In the genomic region with DNA sequence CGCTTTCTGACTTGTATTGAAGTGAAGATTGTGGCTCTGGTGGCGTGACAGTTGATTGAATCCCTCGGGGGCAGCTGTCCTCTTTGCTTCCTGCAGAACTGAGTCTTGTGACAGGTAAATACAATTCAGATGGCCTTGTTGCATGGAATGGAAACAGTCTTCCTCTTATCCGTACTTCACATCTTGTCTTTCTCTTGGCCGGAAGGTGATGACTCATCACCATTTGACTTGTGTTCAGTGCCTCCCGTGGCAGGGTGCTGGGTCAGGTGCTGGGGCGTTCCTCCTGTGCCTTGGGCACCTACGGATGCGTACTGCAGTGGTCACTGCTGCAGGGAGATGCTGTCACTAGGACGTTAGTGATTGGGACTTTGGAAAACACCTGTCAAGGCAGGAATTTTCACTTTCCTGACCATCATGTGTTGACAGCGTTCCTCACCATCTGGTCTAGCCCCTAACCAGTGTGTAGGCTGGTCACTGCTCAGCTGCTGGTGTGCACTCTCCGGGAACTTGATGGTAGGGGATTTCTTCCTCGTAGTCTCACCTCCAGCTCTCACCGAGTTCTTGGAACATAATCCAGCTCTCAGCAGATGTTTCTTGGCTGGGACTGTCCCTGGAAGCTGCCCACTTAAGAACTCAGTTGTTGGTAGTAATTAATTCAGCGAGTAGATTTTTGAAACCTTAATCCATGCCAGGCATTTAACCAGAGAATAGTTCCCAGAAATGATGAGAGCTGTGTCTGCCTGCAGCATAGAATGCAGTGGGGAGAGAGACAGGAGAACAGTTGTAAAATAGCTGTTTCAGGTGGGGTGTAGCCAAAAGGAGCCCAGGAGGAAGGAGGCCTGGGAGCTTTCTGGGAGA, we compare ENCODE assay signal across 8 cellular contexts. TPM values are rescaled to one million over a fixed set of nuclear protein-coding genes. Genes with fewer than 3 reads are reported as not detected.
DNase-seq lines count a peak whose midpoint lies in the region; ATAC-seq and TF ChIP-seq lines count a peak whose summit lies in the region.

No MANE protein-coding gene starts in this region.

- no peaks in the 10 kb centered on the region for H3K9me2 ChIP-seq in PC-9 (ENCODE audit: insufficient read depth)
- H3K9me2 ChIP-seq in hepatocyte (replicated peaks; ENCODE audit: insufficient read depth): no peaks in the 10 kb centered on the region

- H3K36me3 ChIP-seq in PC-9 (ENCODE audit: low read depth) (no peaks in the 10 kb centered on the region), hepatocyte (replicated peaks; ENCODE audit: insufficient read depth, low read depth) (no peaks in the 10 kb centered on the region)

- TF ChIP-seq CTCF in GM12865 (IDR thresholded peaks at IDR 0.05; ENCODE audit: insufficient read depth, low read depth, low read length, missing control alignments) (no peak), PC-9 (conservative IDR thresholded peaks at IDR 0.05) (no peak), hepatocyte (IDR thresholded peaks at IDR 0.05; ENCODE audit: poor library complexity) (no peak)

- peak overlapping the region; percentile 86 for H3K27ac ChIP-seq in PC-9
- H3K27ac ChIP-seq in hepatocyte: peak overlapping the region; percentile 97

- POLR2A ChIA-PET in PC-9 (lab: Charles Lee; ENCODE audit: unreplicated experiment): interaction anchor here (0.7 kb wide), 1 partner anchor 68 kb away, joined by 3 read pairs; no protein-coding TSS in a partner anchor

- no peaks in the 10 kb centered on the region for H3K27me3 ChIP-seq in PC-9 (ENCODE audit: insufficient read depth, low read depth)
- H3K27me3 ChIP-seq in hepatocyte: no peaks in the 10 kb centered on the region

- DNase-seq in GM12865 (ENCODE audit: low read depth) (peak; percentile 53), PC-9 (peak; percentile 62 to 79), hepatocyte (ENCODE audit: low spot score) (peak; percentile 79), DMS153 (lab: John Stamatoyannopoulos, UW) (no peak)
- peak; percentile 89 for DNase-seq in activated effector memory CD4-positive, alpha-beta T cell treated with anti-CD3 and anti-CD28 coated beads, Interleukin-2, amount 50 U/mL, for 16 hours
- peak; percentile 48 for DNase-seq in stimulated activated CD8-positive, alpha-beta memory T cell treated with anti-CD3 and anti-CD28 coated beads, Interleukin-12 subunit alpha, Interleukin-12 subunit beta, amount 100 ng/mL, for 1 hour (ENCODE audit: low read depth)

- peaks cover 39% of the 10 kb centered on the region; the same call in 1 of the 2 replicates for H3F3A ChIP-seq in PC-9 (ENCODE audit: insufficient read depth, low read depth)

- H3K4me2 ChIP-seq in PC-9 (peak overlapping the region; percentile 70), hepatocyte (peak overlapping the region; percentile 68)

- H3K9me3 ChIP-seq in PC-9 (ENCODE audit: insufficient read depth, low read depth): no peaks in the 10 kb centered on the region
- no peaks in the 10 kb centered on the region for H3K9me3 ChIP-seq in hepatocyte (ENCODE audit: low read depth)

- H3K4me3 ChIP-seq in GM12865 (ENCODE audit: low read depth, low read length) (no peak overlapping the region), PC-9 (peak overlapping the region; percentile 11; the same call in 1 of the 2 replicates), hepatocyte (no peak overlapping the region)

- BruUV-seq in PC-9 (replicated peaks; lab: Mats Ljungman, UMichigan): no TSS peak

- intact Hi-C loops in PC-9 (cut with micrococcal nuclease; ENCODE audit: unreplicated experiment): loop anchor here (1.0 kb wide), 3 partner anchors 25 to 197 kb away; no protein-coding TSS in a partner anchor

- no peaks in the 10 kb centered on the region for H4K20me1 ChIP-seq in PC-9 (ENCODE audit: insufficient read depth)
- peaks cover 6% of the 10 kb centered on the region for H4K20me1 ChIP-seq in hepatocyte (ENCODE audit: insufficient read depth, poor library complexity, severe bottlenecking)

- H2AFZ ChIP-seq in PC-9: no peak overlapping the region
- no peak overlapping the region for H2AFZ ChIP-seq in hepatocyte

- H3K4me1 ChIP-seq in PC-9 (replicated peaks; ENCODE audit: insufficient read depth): peaks cover 39% of the 10 kb centered on the region
- H3K4me1 ChIP-seq in hepatocyte (ENCODE audit: insufficient read depth): peaks cover 46% of the 10 kb centered on the region

- ATAC-seq in HG02970 (IDR thresholded peaks at IDR 0.05; ENCODE audit: low FRiP score, unreplicated experiment) (no peak), GM21528 (IDR thresholded peaks at IDR 0.05; ENCODE audit: low FRiP score, unreplicated experiment) (no peak)

- CTCF ChIA-PET in PC-9 (lab: Charles Lee): interaction anchor here (0.6 to 0.9 kb wide), 4 partner anchors 37 to 151 kb away, joined by 3 to 6 read pairs (median 5); a partner anchor contains a TSS

- WGBS in hepatocyte (ENCODE audit: low lambda C conversion rate, missing lambda C conversion rate): 52% methylated on average over 15 of the region's 15 CpGs

- H3K79me2 ChIP-seq in PC-9 (ENCODE audit: low read depth) (peaks cover 18% of the 10 kb centered on the region), hepatocyte (peaks cover 84% of the 10 kb centered on the region)

RNA-seq across cellular contexts. Expression of a gene that starts 7.2 kb away (rescaled TPM):
- total RNA-seq in PC-9 (2021): 41.6 and 46.2 TPM in 2 replicates
- total RNA-seq in hepatocyte: 46.1 and 50.8 TPM in 2 replicates
- polyA plus RNA-seq in hepatocyte: 26.5 and 33.6 TPM in 2 replicates
